Comparison of ENCODE assay signal across 6 cellular contexts in the genomic region with DNA sequence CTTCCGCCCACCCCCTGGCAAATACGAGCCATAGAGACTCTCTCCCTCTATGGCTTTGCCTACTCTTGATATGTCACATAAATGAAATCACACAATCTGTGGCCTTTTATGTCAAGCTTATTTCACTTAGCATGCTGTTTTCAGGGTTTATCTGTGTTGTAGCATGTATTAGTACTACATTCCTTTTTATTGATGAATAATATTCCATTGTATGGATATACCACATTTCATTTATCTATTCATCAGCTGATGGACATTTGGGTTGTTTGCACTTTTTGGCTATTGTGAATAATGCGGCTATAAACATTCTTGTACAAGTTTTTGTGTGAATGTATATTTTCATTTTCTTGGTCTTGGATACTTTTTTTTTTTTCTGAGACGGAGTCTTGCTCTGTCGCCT.
"Had no signal": no experiment of that assay in that cellular context is flagged by ENCODE, and none has a peak within 500 bp of the region (broad histone marks: within the 10 kb centered on the region; RNA-seq: fewer than 3 reads in every experiment).

No MANE protein-coding gene starts in this region.

- H2AFZ ChIP-seq: GM23248 had no signal

- H3K9ac ChIP-seq: GM23248 had no signal

- H3K36me3 ChIP-seq: HAP-1 had no signal

- H3K27ac ChIP-seq: GM23248 had no signal

- ATAC-seq: HCT116 had no signal

- H3K4me1 ChIP-seq: HAP-1 had no signal

- H3K4me3 ChIP-seq: GM23248, HAP-1 had no signal

- DNase-seq: GOT3, H7, IMR-90 had no signal
